Comparison of ENCODE assay signal across 17 cellular contexts in the genomic region with DNA sequence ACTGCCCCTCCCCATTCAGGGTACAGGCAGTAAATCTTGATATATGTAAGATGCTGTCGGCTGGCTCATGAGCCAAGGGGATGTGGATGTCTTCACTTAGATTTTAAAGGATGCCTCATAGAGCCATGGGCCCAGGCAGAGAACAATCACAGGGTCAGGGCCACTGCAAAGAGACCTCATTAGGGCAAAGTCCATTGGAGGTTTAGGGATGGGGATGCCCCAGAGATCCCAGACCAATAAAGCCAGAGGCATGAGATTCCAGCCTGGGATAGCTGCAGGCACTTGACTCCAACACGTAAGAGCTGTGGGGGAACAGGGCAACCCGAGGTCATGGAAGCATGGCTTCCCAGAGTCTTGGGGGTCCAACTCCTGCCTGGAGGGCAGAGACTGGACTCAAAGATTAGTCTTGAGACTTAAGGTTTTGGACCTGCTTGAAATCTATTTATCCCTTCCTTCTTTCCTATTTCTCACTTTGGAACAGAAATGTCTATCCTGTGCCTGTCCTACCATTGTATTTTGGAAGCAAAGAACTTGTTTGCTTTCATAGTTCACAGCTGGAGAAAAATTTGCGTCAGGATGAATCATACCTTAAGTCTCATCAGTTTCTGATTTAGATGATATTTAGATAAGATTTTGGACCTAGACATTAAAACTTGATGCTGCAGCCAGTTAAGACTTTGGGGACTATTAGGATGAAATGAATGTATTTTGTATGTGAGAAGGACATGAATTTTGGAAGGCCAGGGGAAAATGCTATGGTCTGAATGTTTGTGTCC.
"Had no signal": no experiment of that assay in that cellular context is flagged by ENCODE, and none has a peak within 500 bp of the region (broad histone marks: within the 10 kb centered on the region; RNA-seq: fewer than 3 reads in every experiment).

No MANE protein-coding gene starts in this region.

- H3K27me3 ChIP-seq: esophagus squamous epithelium, neutrophil, right atrium auricular region, tibial artery, uterus had no signal

- H3K27ac Mint-ChIP-seq: activated naive CD4-positive, alpha-beta T cell treated with anti-CD3 and anti-CD28 coated beads, Interleukin-2, amount 50 U/mL, for 72 hours; activated T-helper 2 cell treated with anti-CD3 and anti-CD28 coated beads, Interferon-gamma antibody, Interleukin-2, Interleukin-4, amounts not matched to agents 10 μg/mL and 5 μg/mL and 100 μg/mL, durations not matched to agents 14 hours and 24 hours and 36 hours; naive thymus-derived CD4-positive, alpha-beta T cell; stimulated activated memory B cell treated with anti-CD40 and anti-IgM and Interleukin-4, amounts not matched to agents 10 μg/mL and 1 μg/mL and 100 μg/mL, for 72 hours; T-helper 1 cell treated with Interleukin-12 subunit alpha and Interleukin-12 subunit beta and Interleukin-4 antibody, amounts not matched to agents 30 μg/mL and 1 μg/mL, for 36 hours; WTC11 had no signal

- H3K9me3 Mint-ChIP-seq: activated T-helper 2 cell treated with anti-CD3 and anti-CD28 coated beads, Interferon-gamma antibody, Interleukin-2, Interleukin-4, amounts not matched to agents 10 μg/mL and 5 μg/mL and 100 μg/mL, durations not matched to agents 14 hours and 24 hours and 36 hours; stimulated activated memory B cell treated with anti-CD40 and anti-IgM and Interleukin-4, amounts not matched to agents 10 μg/mL and 1 μg/mL and 100 μg/mL, for 72 hours had no signal

- H3K4me1 ChIP-seq: uterus had no signal

- H3K36me3 ChIP-seq: esophagus squamous epithelium, neutrophil, right atrium auricular region, tibial artery, uterus had no signal

- H3K4me2 ChIP-seq: smooth muscle cell had no signal

- H3K4me3 Mint-ChIP-seq: naive thymus-derived CD4-positive, alpha-beta T cell; stimulated activated memory B cell treated with anti-CD40 and anti-IgM and Interleukin-4, amounts not matched to agents 10 μg/mL and 1 μg/mL and 100 μg/mL, for 72 hours; T-helper 1 cell treated with Interleukin-12 subunit alpha and Interleukin-12 subunit beta and Interleukin-4 antibody, amounts not matched to agents 30 μg/mL and 1 μg/mL, for 36 hours; WTC11 had no signal

- H3K4me3 ChIP-seq: esophagus squamous epithelium, right atrium auricular region, smooth muscle cell, tibial artery, uterus had no signal

- H3K36me3 Mint-ChIP-seq: activated naive CD4-positive, alpha-beta T cell treated with anti-CD3 and anti-CD28 coated beads, Interleukin-2, amount 50 U/mL, for 72 hours; naive thymus-derived CD4-positive, alpha-beta T cell; stimulated activated memory B cell treated with anti-CD40 and anti-IgM and Interleukin-4, amounts not matched to agents 10 μg/mL and 1 μg/mL and 100 μg/mL, for 72 hours; WTC11 had no signal

- DNase-seq: activated CD4-positive, alpha-beta T cell treated with anti-CD3 and anti-CD28 coated beads for 48 hours; amygdala; esophagus squamous epithelium; hypothalamus; left cardiac atrium; naive thymus-derived CD4-positive, alpha-beta T cell; posterior cingulate gyrus; tibial artery; uterus had no signal

- H3K27me3 Mint-ChIP-seq: stimulated activated memory B cell treated with anti-CD40 and anti-IgM and Interleukin-4, amounts not matched to agents 10 μg/mL and 1 μg/mL and 100 μg/mL, for 72 hours had no signal

- H3K27ac ChIP-seq: esophagus squamous epithelium, neutrophil, right atrium auricular region, tibial artery had no signal

- ATAC-seq: activated naive CD4-positive, alpha-beta T cell treated with anti-CD3 and anti-CD28 coated beads, Interleukin-2, amount 50 U/mL, for 72 hours; left cardiac atrium; naive thymus-derived CD4-positive, alpha-beta T cell; stimulated activated memory B cell treated with anti-CD40 and anti-IgM and Interleukin-4, amounts not matched to agents 10 μg/mL and 1 μg/mL and 100 μg/mL, for 72 hours; WTC11 had no signal

- H3K4me1 Mint-ChIP-seq: naive thymus-derived CD4-positive, alpha-beta T cell had no signal
